Comparison of ENCODE assay signal across 12 cellular contexts in the genomic region with DNA sequence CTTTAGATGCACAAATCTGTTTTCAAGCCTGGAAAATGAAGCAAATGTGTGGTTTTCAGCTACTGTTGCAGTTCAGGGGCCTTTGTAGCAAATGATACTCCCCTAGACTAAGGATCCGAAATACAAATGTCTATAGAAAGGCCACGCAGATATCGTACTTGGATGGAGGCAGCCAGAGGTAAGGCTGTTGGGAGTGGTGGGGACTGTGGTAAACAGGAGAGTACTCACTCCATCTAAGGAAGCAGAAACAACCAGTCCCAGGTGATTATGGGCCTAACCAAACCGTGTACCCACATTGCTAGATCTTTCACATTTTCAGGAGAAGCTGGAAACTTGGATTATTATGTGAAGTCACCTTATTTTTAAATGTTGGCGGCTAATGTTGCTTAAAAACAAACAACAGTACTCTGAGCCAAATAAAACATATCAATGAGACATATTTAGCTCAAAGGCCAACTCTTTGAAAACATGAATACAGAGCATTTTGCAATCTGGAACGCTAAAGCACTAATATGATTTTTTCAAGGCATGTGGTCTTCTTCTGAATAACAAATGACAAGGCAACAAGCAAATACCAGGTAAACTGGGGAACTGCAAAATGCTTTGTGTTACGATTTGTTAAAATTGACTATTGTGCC.
DNase-seq lines count a peak whose midpoint lies in the region; ATAC-seq lines count a peak whose summit lies in the region.
"Had no signal": no experiment of that assay in that cellular context is flagged by ENCODE, and none has a peak within 500 bp of the region (broad histone marks: within the 10 kb centered on the region; RNA-seq: fewer than 3 reads in every experiment).

No MANE protein-coding gene starts in this region.

- H3K27me3 Mint-ChIP-seq in activated naive CD4-positive, alpha-beta T cell treated with anti-CD3 and anti-CD28 coated beads for 36 hours (ENCODE audit: low read depth) = no peaks in the 10 kb centered on the region
- no peaks in the 10 kb centered on the region for H3K27me3 Mint-ChIP-seq in activated T-helper 2 cell treated with anti-CD3 and anti-CD28 coated beads, Interferon-gamma antibody, Interleukin-2, Interleukin-4, amounts not matched to agents 10 μg/mL and 5 μg/mL and 100 μg/mL, durations not matched to agents 14 hours and 24 hours and 36 hours (ENCODE audit: low read depth)

- no peak for ATAC-seq in GM21576 (IDR thresholded peaks at IDR 0.05; ENCODE audit: unreplicated experiment)

- H3K9me3 Mint-ChIP-seq in activated naive CD4-positive, alpha-beta T cell treated with anti-CD3 and anti-CD28 coated beads for 36 hours = no peaks in the 10 kb centered on the region
- no peaks in the 10 kb centered on the region for H3K9me3 Mint-ChIP-seq in activated T-helper 2 cell treated with anti-CD3 and anti-CD28 coated beads, Interferon-gamma antibody, Interleukin-2, Interleukin-4, amounts not matched to agents 10 μg/mL and 5 μg/mL and 100 μg/mL, durations not matched to agents 14 hours and 24 hours and 36 hours
- H3K9me3 Mint-ChIP-seq: GM23338, neural crest cell had no signal

- peak overlapping the region; percentile 2 for H3K27ac ChIP-seq in layer of hippocampus (ENCODE audit: low read depth, low read length)
- H3K27ac ChIP-seq in temporal lobe (ENCODE audit: low read depth, low read length) = peak overlapping the region; percentile 49
- H3K27ac ChIP-seq: HL-60 had no signal

- H3K4me3 Mint-ChIP-seq in activated naive CD4-positive, alpha-beta T cell treated with anti-CD3 and anti-CD28 coated beads for 36 hours = peak overlapping the region; percentile 58
- H3K4me3 Mint-ChIP-seq in activated T-helper 2 cell treated with anti-CD3 and anti-CD28 coated beads, Interferon-gamma antibody, Interleukin-2, Interleukin-4, amounts not matched to agents 10 μg/mL and 5 μg/mL and 100 μg/mL, durations not matched to agents 14 hours and 24 hours and 36 hours (ENCODE audit: low read depth) = no peak overlapping the region
- H3K4me3 Mint-ChIP-seq: GM23338, neural crest cell had no signal

- DNase-seq in activated naive CD4-positive, alpha-beta T cell treated with anti-CD3 and anti-CD28 coated beads for 36 hours = no peak
- DNase-seq in activated naive CD4-positive, alpha-beta T cell treated with Interleukin-2 at 50 U/mL for 16 hours = no peak
- no peak for DNase-seq in activated T-helper 2 cell treated with anti-CD3 and anti-CD28 coated beads, Interferon-gamma antibody, Interleukin-2, Interleukin-4, amounts not matched to agents 10 μg/mL and 5 μg/mL and 100 μg/mL, durations not matched to agents 14 hours and 24 hours and 36 hours (ENCODE audit: low spot score)
- DNase-seq in GOT3 (lab: John Stamatoyannopoulos, UW) = no peak
- DNase-seq in activated CD4-positive, CD25-positive, alpha-beta regulatory T cell treated with anti-CD3 and anti-CD28 coated beads, Interleukin-2, amount 50 U/mL, for 72 hours = no peak

- H3K27ac Mint-ChIP-seq in activated naive CD4-positive, alpha-beta T cell treated with anti-CD3 and anti-CD28 coated beads for 36 hours = peak overlapping the region; percentile 88
- peak overlapping the region; percentile 87 for H3K27ac Mint-ChIP-seq in activated T-helper 2 cell treated with anti-CD3 and anti-CD28 coated beads, Interferon-gamma antibody, Interleukin-2, Interleukin-4, amounts not matched to agents 10 μg/mL and 5 μg/mL and 100 μg/mL, durations not matched to agents 14 hours and 24 hours and 36 hours
- H3K27ac Mint-ChIP-seq: GM23338 had no signal

- intact Hi-C loops in activated naive CD4-positive, alpha-beta T cell treated with anti-CD3 and anti-CD28 coated beads for 36 hours (cut with micrococcal nuclease) = no loop called here
- intact Hi-C loops in activated T-helper 2 cell treated with anti-CD3 and anti-CD28 coated beads, Interferon-gamma antibody, Interleukin-2, Interleukin-4, amounts not matched to agents 10 μg/mL and 5 μg/mL and 100 μg/mL, durations not matched to agents 14 hours and 24 hours and 36 hours (cut with micrococcal nuclease) = loop anchor here (1.0 to 10.0 kb wide), 2 partner anchors 112 to 217 kb away; a partner anchor contains a TSS

- H3K36me3 Mint-ChIP-seq in activated naive CD4-positive, alpha-beta T cell treated with anti-CD3 and anti-CD28 coated beads for 36 hours (ENCODE audit: low read depth) = no peaks in the 10 kb centered on the region
- H3K36me3 Mint-ChIP-seq in activated T-helper 2 cell treated with anti-CD3 and anti-CD28 coated beads, Interferon-gamma antibody, Interleukin-2, Interleukin-4, amounts not matched to agents 10 μg/mL and 5 μg/mL and 100 μg/mL, durations not matched to agents 14 hours and 24 hours and 36 hours (ENCODE audit: low read depth) = no peaks in the 10 kb centered on the region

- CTCF ChIA-PET in activated naive CD4-positive, alpha-beta T cell treated with anti-CD3 and anti-CD28 coated beads for 36 hours (lab: Charles Lee) = interaction anchor here (0.6 to 8.5 kb wide), 27 partner anchors 9 to 451 kb away, joined by 3 to 101 read pairs (median 4); a partner anchor contains a TSS

- no peaks in the 10 kb centered on the region for H3K27me3 ChIP-seq in layer of hippocampus (ENCODE audit: control insufficient read depth, insufficient read depth, low read length)
- H3K27me3 ChIP-seq: MG63 had no signal

- H3K4me1 Mint-ChIP-seq in activated naive CD4-positive, alpha-beta T cell treated with anti-CD3 and anti-CD28 coated beads for 36 hours (ENCODE audit: low read depth) = peaks cover 33% of the 10 kb centered on the region
- peaks cover 50% of the 10 kb centered on the region for H3K4me1 Mint-ChIP-seq in activated T-helper 2 cell treated with anti-CD3 and anti-CD28 coated beads, Interferon-gamma antibody, Interleukin-2, Interleukin-4, amounts not matched to agents 10 μg/mL and 5 μg/mL and 100 μg/mL, durations not matched to agents 14 hours and 24 hours and 36 hours (ENCODE audit: low read depth)
